Comparison of ENCODE assay signal across 14 cellular contexts in the genomic region with DNA sequence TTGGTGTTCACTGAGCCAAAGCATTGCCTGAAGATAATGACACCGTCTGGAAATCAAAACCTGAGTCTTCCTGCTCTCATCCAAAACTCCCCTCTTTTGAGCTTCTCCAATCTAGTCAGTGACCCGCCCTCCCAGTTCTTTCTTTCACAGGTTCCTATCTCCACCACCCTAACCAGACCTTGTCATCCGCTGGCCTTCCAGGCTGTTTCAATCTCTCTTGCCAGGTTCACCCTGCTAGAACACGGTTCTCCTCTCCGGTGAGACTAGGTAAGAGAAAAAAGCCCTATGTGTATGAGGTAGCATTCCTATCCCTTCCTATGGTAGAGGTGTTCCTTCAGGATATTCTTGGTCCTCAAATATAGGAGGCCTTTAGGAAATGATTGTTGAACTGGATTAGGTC. TPM values are rescaled to one million over a fixed set of nuclear protein-coding genes. Genes with fewer than 3 reads are reported as not detected.
DNase-seq lines count a peak whose midpoint lies in the region; ATAC-seq and TF ChIP-seq lines count a peak whose summit lies in the region.
"Had no signal": no experiment of that assay in that cellular context is flagged by ENCODE, and none has a peak within 500 bp of the region (broad histone marks: within the 10 kb centered on the region; RNA-seq: fewer than 3 reads in every experiment).

No MANE protein-coding gene starts in this region.

- no peak for DNase-seq in activated naive CD4-positive, alpha-beta T cell treated with Interleukin-2 at 50 U/mL for 16 hours
- DNase-seq in OCI-LY7 (ENCODE audit: low spot score) (no peak), left kidney (ENCODE audit: low read depth, low spot score) (peak; percentile 66), stomach (no peak), prostate gland (ENCODE audit: low spot score) (no peak), adrenal gland (no peak)
- DNase-seq: activated CD4-positive, CD25-positive, alpha-beta regulatory T cell treated with anti-CD3 and anti-CD28 coated beads, Interleukin-2, amount 50 U/mL, for 72 hours; activated gamma-delta T cell; stimulated activated CD4-positive, alpha-beta T cell treated with anti-CD3 and anti-CD28 coated beads, Interleukin-15, amount 100 ng/mL, for 24 hours; uterus had no signal

- H3K36me3 ChIP-seq in OCI-LY7 (ENCODE audit: insufficient read depth, low read length) (peaks cover 17% of the 10 kb centered on the region), stomach (no peaks in the 10 kb centered on the region), prostate gland (no peaks in the 10 kb centered on the region), adrenal gland (replicated peaks in 1 of 2) (no peaks in the 10 kb centered on the region)
- H3K36me3 ChIP-seq: esophagus muscularis mucosa, uterus had no signal

- H3K4me1 ChIP-seq in OCI-LY7 (ENCODE audit: insufficient read depth, low read length, poor library complexity, severe bottlenecking): peaks cover 100% of the 10 kb centered on the region
- peaks cover 82 to 100% (median 91%) of the 10 kb centered on the region in 4 donors for H3K4me1 ChIP-seq in stomach
- peaks cover 8% of the 10 kb centered on the region for H3K4me1 ChIP-seq in prostate gland (replicated peaks)
- H3K4me1 ChIP-seq in adrenal gland (replicated peaks in 1 of 2): peaks cover 70 to 94% of the 10 kb centered on the region in 2 donors

- H3K27me3 Mint-ChIP-seq in activated naive CD4-positive, alpha-beta T cell treated with anti-CD3 and anti-CD28 coated beads, Interleukin-2, amount 50 U/mL, for 24 hours: no peaks in the 10 kb centered on the region

- peaks cover 100% of the 10 kb centered on the region for H3K4me1 Mint-ChIP-seq in activated naive CD4-positive, alpha-beta T cell treated with anti-CD3 and anti-CD28 coated beads, Interleukin-2, amount 50 U/mL, for 24 hours

- no peak for ATAC-seq in SK-N-SH treated with all-trans-retinoic acid at 6 μM for 48 hours

- H3K27me3 ChIP-seq in stomach (no peaks in the 10 kb centered on the region), prostate gland (replicated peaks; ENCODE audit: insufficient read depth) (no peaks in the 10 kb centered on the region), adrenal gland (no peaks in the 10 kb centered on the region)
- H3K27me3 ChIP-seq: esophagus muscularis mucosa, uterus had no signal

- peak overlapping the region; percentile 95 for H3K27ac Mint-ChIP-seq in activated naive CD4-positive, alpha-beta T cell treated with anti-CD3 and anti-CD28 coated beads, Interleukin-2, amount 50 U/mL, for 24 hours

- TF ChIP-seq CTCF in OCI-LY7 (conservative IDR thresholded peaks at IDR 0.05; ENCODE audit: low read length) (no peak), stomach (IDR thresholded peaks at IDR 0.05) (no peak), prostate gland (IDR thresholded peaks at IDR 0.05) (no peak), adrenal gland (IDR thresholded peaks at IDR 0.05) (no peak)

- H3K27ac ChIP-seq in OCI-LY7 (ENCODE audit: low read depth, low read length, poor library complexity, severe bottlenecking) (no peak overlapping the region), stomach (peak overlapping the region in 3 of 5 donors; percentile 2 to 64 (median 28)), prostate gland (no peak overlapping the region), adrenal gland (peak overlapping the region in 2 of 5 donors; percentile 9 to 60)
- H3K27ac ChIP-seq: uterus had no signal

- no TSS peak for BruUV-seq in OCI-LY7 (replicated peaks; lab: Mats Ljungman, UMichigan)

- peaks cover 12% of the 10 kb centered on the region for H3K36me3 Mint-ChIP-seq in activated naive CD4-positive, alpha-beta T cell treated with anti-CD3 and anti-CD28 coated beads, Interleukin-2, amount 50 U/mL, for 24 hours

- CTCF ChIA-PET in OCI-LY7 (lab: Charles Lee; ENCODE audit: unreplicated experiment): no interaction called here

- H3K9me3 ChIP-seq in OCI-LY7 (ENCODE audit: low read length): no peaks in the 10 kb centered on the region
- no peaks in the 10 kb centered on the region for H3K9me3 ChIP-seq in stomach
- H3K9me3 ChIP-seq in prostate gland: no peaks in the 10 kb centered on the region
- H3K9me3 ChIP-seq in adrenal gland (replicated peaks in 1 of 3): no peaks in the 10 kb centered on the region
- H3K9me3 ChIP-seq: esophagus muscularis mucosa, uterus had no signal

- peak overlapping the region; percentile 84 for H3K4me2 ChIP-seq in OCI-LY7 (ENCODE audit: low read length)

- TF ChIP-seq EP300 in stomach (IDR thresholded peaks at IDR 0.05): no peak

- peak overlapping the region; percentile 71 for H3K4me3 Mint-ChIP-seq in activated naive CD4-positive, alpha-beta T cell treated with anti-CD3 and anti-CD28 coated beads, Interleukin-2, amount 50 U/mL, for 24 hours

- POLR2A ChIA-PET in OCI-LY7 (lab: Charles Lee): interaction anchor here (0.7 to 1.4 kb wide), 4 partner anchors 16 to 803 kb away, joined by 3 to 5 read pairs (median 4); no protein-coding TSS in a partner anchor

- H3K4me3 ChIP-seq in OCI-LY7 (ENCODE audit: low read depth, low read length, poor library complexity, severe bottlenecking) (no peak overlapping the region), stomach (no peak overlapping the region), prostate gland (no peak overlapping the region), adrenal gland (no peak overlapping the region)
- H3K4me3 ChIP-seq: esophagus muscularis mucosa, uterus had no signal

- TF ChIP-seq POLR2A in stomach (IDR thresholded peaks at IDR 0.05): no peak
- no peak for TF ChIP-seq POLR2A in prostate gland (IDR thresholded peaks at IDR 0.05)
- no peak for TF ChIP-seq POLR2A in adrenal gland (IDR thresholded peaks at IDR 0.05)

- H4K20me1 ChIP-seq in OCI-LY7 (ENCODE audit: insufficient read depth, low read length): peaks cover 83% of the 10 kb centered on the region

- H3K9me3 Mint-ChIP-seq in activated naive CD4-positive, alpha-beta T cell treated with anti-CD3 and anti-CD28 coated beads, Interleukin-2, amount 50 U/mL, for 24 hours: no peaks in the 10 kb centered on the region

- no peaks in the 10 kb centered on the region for H3K9me2 ChIP-seq in OCI-LY7 (ENCODE audit: insufficient read depth, low read length)

- peaks cover 100% of the 10 kb centered on the region for H3K79me2 ChIP-seq in OCI-LY7 (ENCODE audit: insufficient read depth, low read depth, low read length)

- 71 to 84% (median 76%) methylated on average over 5 of the region's 5 CpGs for WGBS in stomach, 5 donors
- WGBS in prostate gland: 89% methylated on average over 5 of the region's 5 CpGs
- 74 to 86% (median 79%) methylated on average over 5 of the region's 5 CpGs for WGBS in adrenal gland, 4 donors

- no peak overlapping the region for H2AFZ ChIP-seq in OCI-LY7 (ENCODE audit: low read length)

- intact Hi-C loops in OCI-LY7 (cut with micrococcal nuclease; ENCODE audit: unreplicated experiment) (no loop called here), stomach (cut with DNase I; ENCODE audit: low total_unique reads) (no loop called here), prostate gland (cut with DNase I) (no loop called here), adrenal gland (cut with DNase I) (no loop called here)

TF ChIP-seq in SK-N-SH treated with all-trans-retinoic acid at 6 μM for 48 hours, 23 proteins besides CTCF, POLR2A, EP300 and RAD21 (continues in another document):
- TF ChIP-seq ZNF565 (CRISPR knock-in tag; conservative IDR thresholded peaks at IDR 0.05; ENCODE audit: low read depth): no peak
- TF ChIP-seq, protein P1, sequence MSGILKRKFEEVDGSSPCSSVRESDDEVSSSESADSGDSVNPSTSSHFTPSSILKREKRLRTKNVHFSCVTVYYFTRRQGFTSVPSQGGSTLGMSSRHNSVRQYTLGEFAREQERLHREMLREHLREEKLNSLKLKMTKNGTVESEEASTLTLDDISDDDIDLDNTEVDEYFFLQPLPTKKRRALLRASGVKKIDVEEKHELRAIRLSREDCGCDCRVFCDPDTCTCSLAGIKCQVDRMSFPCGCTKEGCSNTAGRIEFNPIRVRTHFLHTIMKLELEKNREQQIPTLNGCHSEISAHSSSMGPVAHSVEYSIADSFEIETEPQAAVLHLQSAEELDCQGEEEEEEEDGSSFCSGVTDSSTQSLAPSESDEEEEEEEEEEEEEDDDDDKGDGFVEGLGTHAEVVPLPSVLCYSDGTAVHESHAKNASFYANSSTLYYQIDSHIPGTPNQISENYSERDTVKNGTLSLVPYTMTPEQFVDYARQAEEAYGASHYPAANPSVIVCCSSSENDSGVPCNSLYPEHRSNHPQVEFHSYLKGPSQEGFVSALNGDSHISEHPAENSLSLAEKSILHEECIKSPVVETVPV (CRISPR knock-in tag; IDR thresholded peaks at IDR 0.05): no peak

RNA-seq across cellular contexts. Expression of a gene that starts 21.4 kb away (rescaled TPM):
- total RNA-seq in OCI-LY7 (2014; rRNA removed; shearing (Covaris generic)): 19.3 and 23.1 TPM in 2 replicates
- 40.9 and 43.6 TPM in 2 replicates for total RNA-seq in OCI-LY7 (2022)
- total RNA-seq in stomach: 10 to 100 TPM; 23.7 to 39.0 (median 31.9) TPM
- 10 to 100 TPM in 1 of 3 donors, 1 to 10 TPM in 2; 4.9 to 10.3 (median 7.0) TPM for polyA plus RNA-seq in stomach
- 10 to 100 TPM; 41.1 to 52.3 TPM for total RNA-seq in prostate gland
- 10 to 100 TPM; 33.3 to 75.5 (median 52.0) TPM for total RNA-seq in adrenal gland
- polyA plus RNA-seq in adrenal gland: 10 to 100 TPM in 1 of 3 donors, 1 to 10 TPM in 2; 7.8 to 22.8 (median 9.3) TPM

RNA-seq across cellular contexts. Expression of a gene that starts 58.1 kb away (rescaled TPM):
- total RNA-seq in OCI-LY7 (2014; rRNA removed; shearing (Covaris generic)): not detected in 2 replicates
- not detected in 2 replicates for total RNA-seq in OCI-LY7 (2022)
- under 1 TPM in 1 of 5 donors, not detected in 4; 0.18 TPM for total RNA-seq in stomach
- under 1 TPM in 2 of 3 donors, not detected in 1; 0.03 to 0.25 TPM for polyA plus RNA-seq in stomach
- total RNA-seq in prostate gland: under 1 TPM in 1 of 2 donors, not detected in 1; 0.28 TPM
- under 1 TPM in 6 of 8 donors, not detected in 2; 0.04 to 0.61 (median 0.34) TPM for total RNA-seq in adrenal gland
- polyA plus RNA-seq in adrenal gland: under 1 TPM in 2 of 3 donors, not detected in 1; 0.07 to 0.40 TPM
- total RNA-seq: esophagus muscularis mucosa, lung microvascular endothelial cell, uterus had no signal

Comparison
In these comparisons a context has a peak if more than half of its experiments do, and no peak if none do; other contexts are left out.
1. H3K27ac ChIP-seq: peak in stomach (3 of 5); none in OCI-LY7 (single experiment) and prostate gland (0 of 2).